Comparison of ENCODE assay signal across 8 cellular contexts in the genomic region with DNA sequence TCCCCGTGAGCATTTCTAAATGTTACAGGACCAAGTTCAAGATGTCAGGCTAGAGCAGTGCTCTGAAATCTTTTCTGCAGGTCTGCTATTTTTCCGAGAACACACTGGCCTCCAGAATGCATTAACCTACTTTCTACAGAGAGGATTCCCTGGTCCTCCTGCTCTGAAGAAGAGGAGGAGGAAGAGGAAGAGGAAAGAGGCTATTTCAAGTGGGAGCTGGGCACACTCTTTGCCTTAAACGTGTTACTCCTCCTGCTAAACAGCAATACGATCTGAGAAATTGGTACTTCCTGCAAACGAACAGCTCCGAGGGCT.
DNase-seq lines count a peak whose midpoint lies in the region; ATAC-seq, FAIRE-seq and TF ChIP-seq lines count a peak whose summit lies in the region.

No MANE protein-coding gene starts in this region.

- H3K79me2 ChIP-seq in mammary epithelial cell (ENCODE audit: insufficient read depth, low read length), result no peaks in the 10 kb centered on the region

- ATAC-seq in A549, result peak in 1 of 2 experiments; percentile 51; a peak in 1 of 6 replicates
- ATAC-seq in GM21526 (IDR thresholded peaks at IDR 0.05; ENCODE audit: low FRiP score, unreplicated experiment), result no peak

- CTCF ChIA-PET in A549 (lab: Yijun Ruan, JAX), result interaction anchor here (0.6 to 1.2 kb wide), 2 partner anchors 13 to 166 kb away, joined by 3 to 4 read pairs; no protein-coding TSS in a partner anchor
- CTCF ChIA-PET in mammary epithelial cell (lab: Charles Lee; ENCODE audit: low non-redundant PET), result no interaction called here

- TF ChIP-seq EP300 in A549 (IDR thresholded peaks at IDR 0.05), result no peak

- TF ChIP-seq CTCF in A549 (IDR thresholded peaks at IDR 0.05), result no peak
- TF ChIP-seq CTCF in HFF-Myc (IDR thresholded peaks at IDR 0.05; ENCODE audit: low read depth, low read length, missing control alignments), result no peak
- no peak for TF ChIP-seq CTCF in mammary epithelial cell (conservative IDR thresholded peaks at IDR 0.05 in 1 of 2, IDR thresholded peaks at IDR 0.05 in 1 of 2; ENCODE audit: extremely low read depth in 1 of 2, insufficient read depth in 1 of 2, low read depth in 1 of 2, low read length in 2 of 2)

- H3K27ac ChIP-seq in A549, result no peak overlapping the region
- H3K27ac ChIP-seq in mammary epithelial cell (ENCODE audit: insufficient read depth, low read depth, low read length), result no peak overlapping the region
- no peak overlapping the region for H3K27ac ChIP-seq in mucosa of rectum (ENCODE audit: low read depth in 2 of 2, low read length in 2 of 2)

- in situ Hi-C loops in mammary epithelial cell (cut with MboI; ENCODE audit: low sequenced_read_pairs in 2 of 2), result no loop called here

- H3K9me3 ChIP-seq in A549 (no peaks in the 10 kb centered on the region), mammary epithelial cell (replicated peaks; ENCODE audit: insufficient read depth, low read length) (no peaks in the 10 kb centered on the region), mucosa of rectum (ENCODE audit: control insufficient read depth in 2 of 2, low read length in 2 of 2) (no peaks in the 10 kb centered on the region)

- dilution Hi-C loops in mammary epithelial cell (cut with HindIII; ENCODE audit: low sequenced_read_pairs), result no loop called here

- H2AFZ ChIP-seq in mammary epithelial cell (ENCODE audit: low read depth, low read length), result peak overlapping the region; percentile 78

- POLR2A ChIA-PET in A549 (lab: Yijun Ruan, JAX), result no interaction called here

- BruUV-seq in mammary epithelial cell (replicated peaks; lab: Mats Ljungman, UMichigan), result no TSS peak

- WGBS in A549 (ENCODE audit: missing lambda C conversion rate), result under 1% methylated on average over 6 of the region's 6 CpGs
- WGBS in mammary epithelial cell (ENCODE audit: low coverage, missing lambda C conversion rate), result 8% methylated on average over 6 of the region's 6 CpGs

- H3K4me3 ChIP-seq in A549, result peak overlapping the region; percentile 30; the same call in 1 of the 3 replicates
- H3K4me3 ChIP-seq in HFF-Myc (replicated peaks; ENCODE audit: low read depth, low read length), result peak overlapping the region; percentile 17
- H3K4me3 ChIP-seq in mammary epithelial cell (replicated peaks in 1 of 3; ENCODE audit: insufficient read depth in 1 of 3, low read depth in 2 of 3, low read length in 3 of 3), result peak overlapping the region in 2 of 3 experiments; percentile 33 to 34
- H3K4me3 ChIP-seq in mucosa of rectum (ENCODE audit: low read length in 2 of 2), result peak overlapping the region; percentile 42 to 71

- no peaks in the 10 kb centered on the region for H3K4me1 ChIP-seq in A549
- peaks cover 5% of the 10 kb centered on the region for H3K4me1 ChIP-seq in mammary epithelial cell (ENCODE audit: insufficient read depth, low read length)
- peaks cover 0 to 2% of the 10 kb centered on the region in 2 donors for H3K4me1 ChIP-seq in mucosa of rectum (ENCODE audit: control insufficient read depth in 2 of 2, insufficient read depth in 2 of 2, low read length in 2 of 2)

- H3K4me2 ChIP-seq in A549 (peak overlapping the region; percentile 79), mammary epithelial cell (ENCODE audit: insufficient read depth, low read depth, low read length) (peak overlapping the region; percentile 77)

- H3K36me3 ChIP-seq in mammary epithelial cell (ENCODE audit: insufficient read depth, low read length) (no peaks in the 10 kb centered on the region), mucosa of rectum (ENCODE audit: control insufficient read depth in 2 of 2, insufficient read depth in 2 of 2, low read length in 2 of 2) (no peaks in the 10 kb centered on the region)

- peaks cover 12% of the 10 kb centered on the region for H3K27me3 ChIP-seq in mammary epithelial cell (ENCODE audit: insufficient read depth, low read length)
- peaks cover 29 to 38% of the 10 kb centered on the region in 2 donors for H3K27me3 ChIP-seq in mucosa of rectum (ENCODE audit: control insufficient read depth in 2 of 2, insufficient read depth in 2 of 2, low read length in 2 of 2)

- no peak for TF ChIP-seq RAD21 in A549 (conservative IDR thresholded peaks at IDR 0.05 in 1 of 2, IDR thresholded peaks at IDR 0.05 in 1 of 2)

- H4K20me1 ChIP-seq in mammary epithelial cell (ENCODE audit: insufficient read depth, low read length), result no peaks in the 10 kb centered on the region

- H3K9ac ChIP-seq in mammary epithelial cell (ENCODE audit: insufficient read depth, low read length), result no peak overlapping the region
- H3K9ac ChIP-seq in mucosa of rectum (ENCODE audit: low read depth in 1 of 2, low read length in 2 of 2), result no peak overlapping the region

- TF ChIP-seq POLR2A in A549 (IDR thresholded peaks at IDR 0.05; ENCODE audit: low read length), result no peak

- no peak for FAIRE-seq in A549 (lab: Jason Lieb, UNC)

- DNase-seq in A549 (ENCODE audit: low read depth in 1 of 2, low spot score in 1 of 2) (no peak), HFF-Myc (ENCODE audit: extremely low read depth, low read depth) (no peak), mammary epithelial cell (peak; percentile 11), middle frontal gyrus (ENCODE audit: extremely low spot score, low spot score) (no peak), CD1c-positive myeloid dendritic cell (ENCODE audit: extremely low spot score) (no peak), NCI-H1092 (lab: John Stamatoyannopoulos, UW) (no peak)

- intact Hi-C loops in mammary epithelial cell (cut with micrococcal nuclease), result no loop called here

TF ChIP-seq in A549, 52 proteins besides CTCF, POLR2A, EP300 and RAD21:
- no peak for TF ChIP-seq MAFK (IDR thresholded peaks at IDR 0.05; ENCODE audit: partially characterized antibody)
- TF ChIP-seq BHLHE40 (IDR thresholded peaks at IDR 0.05; ENCODE audit: low read depth, low read length), result no peak
- no peak for TF ChIP-seq EHF (CRISPR knock-in tag; IDR thresholded peaks at IDR 0.05)
- no peak for TF ChIP-seq HEYL (CRISPR knock-in tag; IDR thresholded peaks at IDR 0.05)
- TF ChIP-seq GATA3 (IDR thresholded peaks at IDR 0.05; ENCODE audit: borderline replicate concordance), result no peak
- TF ChIP-seq CEBPB (IDR thresholded peaks at IDR 0.05), result no peak
- TF ChIP-seq, protein P1, sequence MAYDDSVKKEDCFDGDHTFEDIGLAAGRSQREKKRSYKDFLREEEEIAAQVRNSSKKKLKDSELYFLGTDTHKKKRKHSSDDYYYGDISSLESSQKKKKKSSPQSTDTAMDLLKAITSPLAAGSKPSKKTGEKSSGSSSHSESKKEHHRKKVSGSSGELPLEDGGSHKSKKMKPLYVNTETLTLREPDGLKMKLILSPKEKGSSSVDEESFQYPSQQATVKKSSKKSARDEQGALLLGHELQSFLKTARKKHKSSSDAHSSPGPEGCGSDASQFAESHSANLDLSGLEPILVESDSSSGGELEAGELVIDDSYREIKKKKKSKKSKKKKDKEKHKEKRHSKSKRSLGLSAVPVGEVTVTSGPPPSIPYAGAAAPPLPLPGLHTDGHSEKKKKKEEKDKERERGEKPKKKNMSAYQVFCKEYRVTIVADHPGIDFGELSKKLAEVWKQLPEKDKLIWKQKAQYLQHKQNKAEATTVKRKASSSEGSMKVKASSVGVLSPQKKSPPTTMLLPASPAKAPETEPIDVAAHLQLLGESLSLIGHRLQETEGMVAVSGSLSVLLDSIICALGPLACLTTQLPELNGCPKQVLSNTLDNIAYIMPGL (CRISPR knock-in tag; IDR thresholded peaks at IDR 0.05; ENCODE audit: borderline replicate concordance), result no peak
- no peak for TF ChIP-seq FOSL2 (IDR thresholded peaks at IDR 0.05)
- no peak for TF ChIP-seq FOSL2 (CRISPR knock-in tag; IDR thresholded peaks at IDR 0.05)
- TF ChIP-seq CHD2 (IDR thresholded peaks at IDR 0.05; ENCODE audit: low read length, partially characterized antibody), result no peak
- TF ChIP-seq CBX2 (IDR thresholded peaks at IDR 0.05; ENCODE audit: borderline replicate concordance, low read depth), result no peak
- TF ChIP-seq TP53 (CRISPR knock-in tag; IDR thresholded peaks at IDR 0.05), result no peak
- TF ChIP-seq POLR2AphosphoS2 (conservative IDR thresholded peaks at IDR 0.05; ENCODE audit: low read length), result no peak
- TF ChIP-seq REST (IDR thresholded peaks at IDR 0.05), result no peak
- no peak for TF ChIP-seq HOXB5 (CRISPR knock-in tag; IDR thresholded peaks at IDR 0.05)
